8 cellular contexts compared by ENCODE assay signal in genomic region chr3:111630638-111631037, GRCh38. TPM values are rescaled to one million over a fixed set of nuclear protein-coding genes. Genes with fewer than 3 reads are reported as not detected.
"Had no signal": no experiment of that assay in that cellular context is flagged by ENCODE, and none has a peak within 500 bp of the region (broad histone marks: within the 10 kb centered on the region; RNA-seq: fewer than 3 reads in every experiment).

No MANE protein-coding gene starts in this region.

RNA-seq across cellular contexts. Expression of gene ZBED2, which starts 35.5 kb away (rescaled TPM):
- total RNA-seq: frontal cortex, left colon, left ventricle myocardium superior, occipital lobe, progenitor cell of endocrine pancreas, right cardiac atrium, urinary bladder had no signal
- polyA plus RNA-seq: heart left ventricle, right cardiac atrium had no signal
